Comparison of ENCODE assay signal across 7 cellular contexts in genomic region chr1:175633801-175634200, GRCh38.
"Had no signal": no experiment of that assay in that cellular context is flagged by ENCODE, and none has a peak within 500 bp of the region (broad histone marks: within the 10 kb centered on the region; RNA-seq: fewer than 3 reads in every experiment).

No MANE protein-coding gene starts in this region.

- ATAC-seq: GM12878 had no signal

- FAIRE-seq: G401.6, GM12878, GM12891, GM18507, GM19239 had no signal

- H3K4me3 ChIP-seq: GM12878 had no signal

- DNase-seq: GDM1, GF-D8 had no signal
